2 cellular contexts compared by ENCODE assay signal in genomic region chr2:239321596-239322413, GRCh38.
TF ChIP-seq lines count a peak whose summit lies in the region.

No MANE protein-coding gene starts in this region.

TF ChIP-seq in HCT116, 20 proteins besides CTCF, POLR2A, EP300 and RAD21:
- TF ChIP-seq REST (IDR thresholded peaks at IDR 0.05; ENCODE audit: low read depth) (no peak), SIN3A (IDR thresholded peaks at IDR 0.05; ENCODE audit: low read depth) (no peak), TCF7L2 (IDR thresholded peaks at IDR 0.05; ENCODE audit: borderline replicate concordance, extremely low read depth, insufficient read depth, insufficient read length) (no peak)

TF ChIP-seq in HepG2, 621 proteins besides CTCF, POLR2A, EP300 and RAD21 (continued from another document):
- TF ChIP-seq ZBTB49 (CRISPR knock-in tag; IDR thresholded peaks at IDR 0.05; ENCODE audit: borderline replicate concordance) (no peak), GPN1 (CRISPR knock-in tag; IDR thresholded peaks at IDR 0.05; ENCODE audit: borderline replicate concordance) (no peak), SIN3A (IDR thresholded peaks at IDR 0.05; ENCODE audit: borderline replicate concordance, low read depth, low read length) (no peak), KIAA2018 (CRISPR knock-in tag; IDR thresholded peaks at IDR 0.05; ENCODE audit: borderline replicate concordance) (no peak), GATA4 (IDR thresholded peaks at IDR 0.05; ENCODE audit: borderline replicate concordance, low read depth) (no peak), ZNF710 (CRISPR knock-in tag; IDR thresholded peaks at IDR 0.05; ENCODE audit: borderline replicate concordance) (no peak), CBX1 (IDR thresholded peaks at IDR 0.05; ENCODE audit: low read depth) (no peak), POLR2AphosphoS2 (IDR thresholded peaks at IDR 0.05; ENCODE audit: low read depth, low read length) (no peak)
